14 cellular contexts compared by ENCODE assay signal in genomic region chr7:101823086-101823485, GRCh38. TPM values are rescaled to one million over a fixed set of nuclear protein-coding genes. Genes with fewer than 3 reads are reported as not detected.
DNase-seq lines count a peak whose midpoint lies in the region; ATAC-seq and TF ChIP-seq lines count a peak whose summit lies in the region.
"Had no signal": no experiment of that assay in that cellular context is flagged by ENCODE, and none has a peak within 500 bp of the region (broad histone marks: within the 10 kb centered on the region; RNA-seq: fewer than 3 reads in every experiment).

No MANE protein-coding gene starts in this region.

- DNase-seq in CD14-positive monocyte (ENCODE audit: low spot score) (no peak), RWPE1 (ENCODE audit: low spot score) (no peak), right cardiac atrium (no peak), RKO (ENCODE audit: low spot score) (no peak), amygdala (lab: John Stamatoyannopoulos, UW) (no peak), T-cell (no peak), NCI-H1694 (lab: John Stamatoyannopoulos, UW) (no peak)
- DNase-seq: activated CD4-positive, alpha-beta T cell treated with anti-CD3 and anti-CD28 coated beads, Interleukin-2, amount 10 ng/mL, durations not matched to agents 7 days and 5 days; DMS153; Kasumi-1; left colon; PC-3 had no signal

- no peaks in the 10 kb centered on the region for H3K36me3 ChIP-seq in rectal smooth muscle tissue (ENCODE audit: control insufficient read depth, insufficient read depth, low read length)
- H3K36me3 ChIP-seq: neural progenitor cell had no signal

- H3K27ac ChIP-seq in RWPE1 (peak overlapping the region; percentile 38; the same call in 1 of the 2 replicates), right cardiac atrium (ENCODE audit: low read length) (peak overlapping the region; percentile 21), rectal smooth muscle tissue (ENCODE audit: low read depth, low read length) (peak overlapping the region; percentile 54)
- H3K27ac ChIP-seq: neural progenitor cell had no signal

- CTCF ChIA-PET in RWPE1 (lab: Yijun Ruan, JAX), result interaction anchor here (0.6 to 1.5 kb wide), 2 partner anchors 79 to 80 kb away, joined by 3 to 4 read pairs; no protein-coding TSS in a partner anchor
- CTCF ChIA-PET in T-cell (lab: Charles Lee), result no interaction called here

- POLR2A ChIA-PET in RWPE1 (lab: Yijun Ruan, JAX; ENCODE audit: low non-redundant PET), result no interaction called here
- POLR2A ChIA-PET in T-cell (lab: Charles Lee), result no interaction called here

- no peak overlapping the region for H3K9ac ChIP-seq in rectal smooth muscle tissue (ENCODE audit: low read length)
- H3K9ac ChIP-seq: neural progenitor cell had no signal

- H3K9me3 ChIP-seq in right cardiac atrium (ENCODE audit: control insufficient read depth, low read length), result no peaks in the 10 kb centered on the region

- H3K27me3 Mint-ChIP-seq in CD14-positive monocyte (ENCODE audit: low read depth in 3 of 3) (no peaks in the 10 kb centered on the region), T-cell (no peaks in the 10 kb centered on the region)

- H3K36me3 Mint-ChIP-seq in CD14-positive monocyte (peaks cover 3 to 35% of the 10 kb centered on the region in 2 donors), T-cell (peaks cover 3% of the 10 kb centered on the region)

- peak overlapping the region; percentile 67 to 81 for H3K4me3 Mint-ChIP-seq in CD14-positive monocyte
- H3K4me3 Mint-ChIP-seq in T-cell, result no peak overlapping the region
- H3K4me3 Mint-ChIP-seq: activated CD4-positive, alpha-beta T cell treated with anti-CD3 and anti-CD28 coated beads, Interleukin-2, amount 10 ng/mL, durations not matched to agents 7 days and 5 days; neural progenitor cell had no signal

- H3K4me1 Mint-ChIP-seq in CD14-positive monocyte, result peaks cover 56% of the 10 kb centered on the region
- peaks cover 41 to 48% (median 45%) of the 10 kb centered on the region in 3 donors for H3K4me1 Mint-ChIP-seq in T-cell

- WGBS in right cardiac atrium, result 60% methylated on average over 10 of the region's 10 CpGs

- TF ChIP-seq CTCF in CD14-positive monocyte (IDR thresholded peaks at IDR 0.05) (no peak), RWPE1 (conservative IDR thresholded peaks at IDR 0.05; ENCODE audit: low read depth) (no peak)

- H3K27me3 ChIP-seq in right cardiac atrium (ENCODE audit: control insufficient read depth, insufficient read depth), result no peaks in the 10 kb centered on the region
- H3K27me3 ChIP-seq in rectal smooth muscle tissue (ENCODE audit: control insufficient read depth, insufficient read depth, low read length), result no peaks in the 10 kb centered on the region
- H3K27me3 ChIP-seq: neural progenitor cell had no signal

- H3K4me1 ChIP-seq in right cardiac atrium (ENCODE audit: control insufficient read depth, insufficient read depth, low read length) (peaks cover 6% of the 10 kb centered on the region), rectal smooth muscle tissue (ENCODE audit: control insufficient read depth, insufficient read depth, low read length) (peaks cover 21% of the 10 kb centered on the region)

- H3K9me3 Mint-ChIP-seq in CD14-positive monocyte, result no peaks in the 10 kb centered on the region
- no peaks in the 10 kb centered on the region for H3K9me3 Mint-ChIP-seq in T-cell
- H3K9me3 Mint-ChIP-seq: activated CD4-positive, alpha-beta T cell treated with anti-CD3 and anti-CD28 coated beads, Interleukin-2, amount 10 ng/mL, durations not matched to agents 7 days and 5 days had no signal

- intact Hi-C loops in CD14-positive monocyte (cut with micrococcal nuclease) (no loop called here), right cardiac atrium (cut with DNase I) (no loop called here)

- peak overlapping the region; percentile 86 to 96 (median 92) for H3K27ac Mint-ChIP-seq in CD14-positive monocyte
- H3K27ac Mint-ChIP-seq in T-cell, result no peak overlapping the region
- H3K27ac Mint-ChIP-seq: activated CD4-positive, alpha-beta T cell treated with anti-CD3 and anti-CD28 coated beads, Interleukin-2, amount 10 ng/mL, durations not matched to agents 7 days and 5 days; neural progenitor cell had no signal

- ATAC-seq in right cardiac atrium, result peak in 1 of 2 donors; percentile 15
- no peak for ATAC-seq in T-cell (replicated peaks in 1 of 4)
- ATAC-seq: left colon, PC-3 had no signal

- H3K4me3 ChIP-seq in right cardiac atrium (ENCODE audit: low read length) (no peak overlapping the region), rectal smooth muscle tissue (ENCODE audit: low read length) (no peak overlapping the region)
- H3K4me3 ChIP-seq: neural progenitor cell had no signal

RNA-seq across cellular contexts. Expression of gene CUX1, which starts 5.7 kb away (rescaled TPM):
- 10 to 100 TPM; 17.6 to 28.0 TPM for polyA plus RNA-seq in CD14-positive monocyte
- 100 to 1,000 TPM; 106 to 146 (median 117) TPM for total RNA-seq in right cardiac atrium
- 54.1 TPM for polyA plus RNA-seq in right cardiac atrium
- 10 to 100 TPM; 36.9 to 50.2 (median 42.8) TPM for total RNA-seq in T-cell

Comparison
In these comparisons a context has a peak if more than half of its experiments do, and no peak if none do; other contexts are left out.
1. H3K27ac Mint-ChIP-seq: peak in CD14-positive monocyte (7 of 7); none in T-cell (0 of 2).
2. H3K4me3 Mint-ChIP-seq: peak in CD14-positive monocyte (2 of 2); none in T-cell (0 of 3).
3. Peak in every context shown above with its lines, with median percentiles within 50 percentile points of each other: H3K27ac ChIP-seq.